ENCODE assay signal across 20 cellular contexts in the genomic region with DNA sequence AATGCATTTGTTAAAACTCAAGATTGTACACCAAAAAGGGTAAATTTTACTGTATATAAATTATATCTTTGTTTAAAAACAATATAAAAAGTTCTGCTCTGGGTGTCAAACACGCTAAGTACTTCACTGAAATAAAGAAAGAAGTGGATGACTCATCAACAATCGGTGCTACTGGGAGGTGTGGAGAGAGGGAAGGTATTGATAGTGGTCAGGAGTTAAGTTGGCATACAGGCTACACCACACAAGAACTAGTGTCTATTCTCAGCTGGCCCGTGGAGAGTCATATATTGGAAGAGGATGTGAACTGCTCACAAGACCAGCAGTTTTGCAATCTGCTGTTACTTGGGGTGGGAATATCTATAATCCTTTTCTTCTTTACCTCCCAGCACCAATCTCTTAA.
DNase-seq lines count a peak whose midpoint lies in the region; TF ChIP-seq lines count a peak whose summit lies in the region.
"Had no signal": no experiment of that assay in that cellular context is flagged by ENCODE, and none has a peak within 500 bp of the region (broad histone marks: within the 10 kb centered on the region; RNA-seq: fewer than 3 reads in every experiment).

No MANE protein-coding gene starts in this region.

- TF ChIP-seq POLR2A in breast epithelium (IDR thresholded peaks at IDR 0.05) (no peak), erythroblast (IDR thresholded peaks at IDR 0.05; ENCODE audit: low read length) (no peak)

- H3K27ac Mint-ChIP-seq in MCF 10A (ENCODE audit: low read depth, unreplicated experiment), result no peak overlapping the region
- H3K27ac Mint-ChIP-seq: CD4-positive, CD25-positive, alpha-beta regulatory T cell had no signal

- H3K27me3 Mint-ChIP-seq in MCF 10A (ENCODE audit: insufficient read depth, unreplicated experiment), result peaks cover 7% of the 10 kb centered on the region
- H3K27me3 Mint-ChIP-seq: CD4-positive, CD25-positive, alpha-beta regulatory T cell had no signal

- no peaks in the 10 kb centered on the region for H3K27me3 ChIP-seq in breast epithelium
- H3K27me3 ChIP-seq: BE2C, SJSA1 had no signal

- H3K36me3 ChIP-seq in breast epithelium, result no peaks in the 10 kb centered on the region
- H3K36me3 ChIP-seq: BE2C, SJSA1 had no signal

- CTCF ChIA-PET in MCF 10A (lab: Yijun Ruan, JAX) (interaction anchor here (1.1 kb wide), 1 partner anchor 106 kb away, joined by 3 read pairs; no protein-coding TSS in a partner anchor), RWPE1 (lab: Yijun Ruan, JAX) (no interaction called here)

- H3K9me3 Mint-ChIP-seq in MCF 10A (ENCODE audit: unreplicated experiment), result no peaks in the 10 kb centered on the region

- H3K4me3 ChIP-seq in breast epithelium, result no peak overlapping the region
- H3K4me3 ChIP-seq in epithelial cell of esophagus (ENCODE audit: low read length), result no peak overlapping the region
- H3K4me3 ChIP-seq: SJSA1 had no signal

- H3K4me1 ChIP-seq in breast epithelium, result no peaks in the 10 kb centered on the region
- H3K4me1 ChIP-seq: BE2C, Caco-2, SJSA1 had no signal

- intact Hi-C loops in MCF 10A (cut with micrococcal nuclease), result no loop called here
- intact Hi-C loops in breast epithelium (cut with DNase I; ENCODE audit: low total_unique reads), result no loop called here
- intact Hi-C loops in head of caudate nucleus (cut with DNase I), result no loop called here

- H3K27ac ChIP-seq in breast epithelium, result no peak overlapping the region
- H3K27ac ChIP-seq in RWPE1, result no peak overlapping the region
- H3K27ac ChIP-seq: SJSA1 had no signal

- POLR2A ChIA-PET in MCF 10A (lab: Yijun Ruan, JAX), result no interaction called here
- POLR2A ChIA-PET in RWPE1 (lab: Yijun Ruan, JAX; ENCODE audit: low non-redundant PET), result no interaction called here

- no peaks in the 10 kb centered on the region for H3K36me3 Mint-ChIP-seq in MCF 10A (ENCODE audit: insufficient read depth, unreplicated experiment)
- H3K36me3 Mint-ChIP-seq: CD4-positive, CD25-positive, alpha-beta regulatory T cell had no signal

- no TSS peak for BruUV-seq in MCF 10A (replicated peaks; lab: Mats Ljungman, UMichigan)

- no peak overlapping the region for H3K4me3 Mint-ChIP-seq in MCF 10A (ENCODE audit: unreplicated experiment)
- H3K4me3 Mint-ChIP-seq: CD4-positive, CD25-positive, alpha-beta regulatory T cell had no signal

- TF ChIP-seq CTCF in MCF 10A (IDR thresholded peaks at IDR 0.05; ENCODE audit: unreplicated experiment) (no peak), breast epithelium (IDR thresholded peaks at IDR 0.05) (no peak), RWPE1 (conservative IDR thresholded peaks at IDR 0.05; ENCODE audit: low read depth) (no peak), epithelial cell of esophagus (IDR thresholded peaks at IDR 0.05; ENCODE audit: insufficient read depth, low read depth, low read length, missing control alignments) (no peak)

- DNase-seq in MCF 10A (ENCODE audit: unreplicated experiment) (peak; percentile 14), breast epithelium (ENCODE audit: low spot score in 2 of 2) (no peak), RWPE1 (ENCODE audit: low spot score) (peak; percentile 14), epithelial cell of esophagus (ENCODE audit: low read depth) (peak; percentile 24), medulla oblongata (ENCODE audit: extremely low spot score) (no peak), hippocampal formation (lab: John Stamatoyannopoulos, UW) (no peak), head of caudate nucleus (no peak), erythroblast (lab: John Stamatoyannopoulos, UW) (no peak)
- DNase-seq: BE2C; Caco-2; CD4-positive, CD25-positive, alpha-beta regulatory T cell; EL; Karpas-422; MM.1S; NCI-H1092; NCI-H1436 treated with DMSO at 0.1 percent for 48 hours; NCI-H2029 treated with DMSO at 0.1 percent for 48 hours; NCI-H524; SW 1271 had no signal

- H3K4me1 Mint-ChIP-seq in MCF 10A (ENCODE audit: insufficient read depth, unreplicated experiment), result no peaks in the 10 kb centered on the region
- H3K4me1 Mint-ChIP-seq: CD4-positive, CD25-positive, alpha-beta regulatory T cell had no signal

- no peaks in the 10 kb centered on the region for H3K9me3 ChIP-seq in breast epithelium
- H3K9me3 ChIP-seq: BE2C, Caco-2, SJSA1 had no signal

Comparison
In these comparisons a context has a peak if more than half of its experiments do, and no peak if none do; other contexts are left out.
1. DNase-seq: peak in MCF 10A (single experiment), RWPE1 (single experiment) and epithelial cell of esophagus (single experiment); none in breast epithelium (0 of 2), medulla oblongata (single experiment), hippocampal formation (0 of 2), head of caudate nucleus (0 of 42) and erythroblast (0 of 2).